In genomic region chr2:190266314-190266713, GRCh38 we compare ENCODE assay signal across 9 cellular contexts.
"Had no signal": no experiment of that assay in that cellular context is flagged by ENCODE, and none has a peak within 500 bp of the region (broad histone marks: within the 10 kb centered on the region; RNA-seq: fewer than 3 reads in every experiment).

No MANE protein-coding gene starts in this region.

- H3K4me1 ChIP-seq: HAP-1 had no signal

- DNase-seq: GM23248, GOT3, H7, HFFc6, Kasumi-1, KG1 had no signal

- H3K9me3 ChIP-seq: HAP-1 had no signal

- ATAC-seq: K562 had no signal

- FAIRE-seq: HTR-8/SVneo, K562 had no signal

- H3K9ac ChIP-seq: GM23248 had no signal

- H3K36me3 ChIP-seq: HAP-1 had no signal

- H3K4me3 ChIP-seq: GM23248, HAP-1, K562 had no signal
